Comparison of ENCODE assay signal across 16 cellular contexts in the genomic region with DNA sequence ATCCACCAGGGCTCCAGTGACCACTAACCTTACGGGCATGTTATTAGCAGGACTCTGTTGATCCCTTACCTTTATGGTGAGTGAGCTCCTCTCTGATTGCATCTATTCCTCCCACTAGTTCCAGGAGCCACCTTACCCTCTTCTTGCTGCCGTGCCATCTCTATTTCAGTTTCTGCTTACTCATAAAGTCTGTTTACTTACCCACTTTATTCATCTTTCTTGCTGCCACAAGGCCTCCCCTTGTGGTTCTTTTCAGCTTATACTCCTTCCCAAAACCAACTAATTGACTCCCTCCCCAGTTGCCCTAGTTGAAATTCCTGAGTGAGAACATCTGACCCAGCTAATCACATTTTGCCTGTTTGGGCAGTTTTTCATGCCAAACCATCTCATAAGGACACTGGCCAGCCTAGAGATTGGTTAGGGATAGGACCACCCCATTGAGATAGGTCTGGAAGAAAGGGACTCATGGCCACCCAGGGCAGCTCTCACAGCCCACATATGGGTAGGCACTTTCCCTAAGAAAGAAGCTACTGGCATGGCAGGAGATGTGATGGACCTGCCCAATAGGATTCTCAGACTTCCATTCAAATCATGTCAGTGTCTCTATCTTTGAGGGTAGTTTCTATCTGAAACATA.
A peak's percentile ranks its signal among the peaks of the same experiment; 100 is the strongest.
DNase-seq lines count a peak whose midpoint lies in the region; ATAC-seq and TF ChIP-seq lines count a peak whose summit lies in the region.
"Had no signal": no experiment of that assay in that cellular context is flagged by ENCODE, and none has a peak within 500 bp of the region (broad histone marks: within the 10 kb centered on the region; RNA-seq: fewer than 3 reads in every experiment).

No MANE protein-coding gene starts in this region.

- no peaks in the 10 kb centered on the region for H3K27me3 Mint-ChIP-seq in chondrocyte (ENCODE audit: low read depth)
- H3K27me3 Mint-ChIP-seq: activated CD4-positive, alpha-beta T cell treated with anti-CD3 and anti-CD28 coated beads, Interleukin-2, amount 10 ng/mL, durations not matched to agents 24 days and 14 days; stimulated activated memory B cell treated with anti-CD40 and anti-IgM and Interleukin-4, amounts not matched to agents 10 μg/mL and 1 μg/mL and 100 μg/mL, for 72 hours had no signal

- no peaks in the 10 kb centered on the region for H3K36me3 Mint-ChIP-seq in chondrocyte (ENCODE audit: low read depth)
- H3K36me3 Mint-ChIP-seq: stimulated activated memory B cell treated with anti-CD40 and anti-IgM and Interleukin-4, amounts not matched to agents 10 μg/mL and 1 μg/mL and 100 μg/mL, for 72 hours had no signal

- ATAC-seq in GM18520 (IDR thresholded peaks at IDR 0.05; ENCODE audit: unreplicated experiment) (peak; percentile 65), GM21447 (IDR thresholded peaks at IDR 0.05; ENCODE audit: unreplicated experiment) (peak; percentile 75), HG03442 (IDR thresholded peaks at IDR 0.05; ENCODE audit: unreplicated experiment) (peak; percentile 78), heart right ventricle (no peak), foreskin keratinocyte (no peak)
- ATAC-seq: pancreas; stimulated activated memory B cell treated with anti-CD40 and anti-IgM and Interleukin-4, amounts not matched to agents 10 μg/mL and 1 μg/mL and 100 μg/mL, for 72 hours had no signal

- WGBS in heart right ventricle, 2 donors, result 94% methylated on average over 2 of the region's 2 CpGs

- peaks cover 11% of the 10 kb centered on the region for H3K9me3 Mint-ChIP-seq in chondrocyte (ENCODE audit: low read depth)

- no peak overlapping the region for H3K4me3 ChIP-seq in heart right ventricle
- H3K4me3 ChIP-seq: BLaER1, pancreas had no signal

- no peaks in the 10 kb centered on the region for H3K36me3 ChIP-seq in heart right ventricle
- H3K36me3 ChIP-seq: BLaER1, pancreas had no signal

- DNase-seq in chondrocyte (ENCODE audit: low spot score), result no peak
- DNase-seq in heart right ventricle, result no peak
- DNase-seq in AG08395 (ENCODE audit: low spot score), result no peak
- DNase-seq in foreskin keratinocyte, result no peak
- no peak for DNase-seq in SIG-M5 (lab: John Stamatoyannopoulos, UW)
- DNase-seq: activated CD4-positive, alpha-beta T cell treated with anti-CD3 and anti-CD28 coated beads, Interleukin-2, amount 10 ng/mL, durations not matched to agents 24 days and 14 days; activated effector memory CD4-positive, alpha-beta T cell treated with Interleukin-2 at 50 U/mL for 16 hours; caudate nucleus; NCI-H2029 treated with DMSO at 0.1 percent for 48 hours; pancreas; stimulated activated CD4-positive, alpha-beta T cell treated with anti-CD3 and anti-CD28 coated beads, Interleukin-2, amount 100 ng/mL, for 24 hours had no signal

- H3K27me3 ChIP-seq in heart right ventricle (no peaks in the 10 kb centered on the region), foreskin keratinocyte (peaks cover 2% of the 10 kb centered on the region)
- H3K27me3 ChIP-seq: BLaER1, pancreas had no signal

- intact Hi-C loops in heart right ventricle (cut with DNase I), result no loop called here

- H3K4me1 Mint-ChIP-seq in chondrocyte (ENCODE audit: low read depth), result peaks cover 19% of the 10 kb centered on the region
- H3K4me1 Mint-ChIP-seq: stimulated activated memory B cell treated with anti-CD40 and anti-IgM and Interleukin-4, amounts not matched to agents 10 μg/mL and 1 μg/mL and 100 μg/mL, for 72 hours had no signal

- H3K4me1 ChIP-seq in heart right ventricle (no peaks in the 10 kb centered on the region), foreskin keratinocyte (no peaks in the 10 kb centered on the region)
- H3K4me1 ChIP-seq: BLaER1, pancreas had no signal

- peaks cover 0 to 8% (median 0%) of the 10 kb centered on the region in 11 donors for H3K9me3 ChIP-seq in heart right ventricle
- H3K9me3 ChIP-seq: pancreas had no signal

- TF ChIP-seq CTCF in chondrocyte (IDR thresholded peaks at IDR 0.05) (peak; percentile 7), heart right ventricle (IDR thresholded peaks at IDR 0.05) (no peak), foreskin keratinocyte (conservative IDR thresholded peaks at IDR 0.05) (no peak)

- no peak overlapping the region for H3K27ac Mint-ChIP-seq in chondrocyte (ENCODE audit: unreplicated experiment)
- H3K27ac Mint-ChIP-seq: activated CD4-positive, alpha-beta T cell treated with anti-CD3 and anti-CD28 coated beads, Interleukin-2, amount 10 ng/mL, durations not matched to agents 24 days and 14 days; stimulated activated memory B cell treated with anti-CD40 and anti-IgM and Interleukin-4, amounts not matched to agents 10 μg/mL and 1 μg/mL and 100 μg/mL, for 72 hours had no signal

- no peak overlapping the region for H3K4me3 Mint-ChIP-seq in chondrocyte (ENCODE audit: unreplicated experiment)
- H3K4me3 Mint-ChIP-seq: activated CD4-positive, alpha-beta T cell treated with anti-CD3 and anti-CD28 coated beads, Interleukin-2, amount 10 ng/mL, durations not matched to agents 24 days and 14 days; stimulated activated memory B cell treated with anti-CD40 and anti-IgM and Interleukin-4, amounts not matched to agents 10 μg/mL and 1 μg/mL and 100 μg/mL, for 72 hours had no signal

- H3K27ac ChIP-seq in heart right ventricle (no peak overlapping the region), foreskin keratinocyte (no peak overlapping the region)
- H3K27ac ChIP-seq: BLaER1, pancreas had no signal

Comparison
In these comparisons a context has a peak if more than half of its experiments do, and no peak if none do; other contexts are left out.
1. ATAC-seq: peak in GM18520 (single experiment), GM21447 (single experiment) and HG03442 (single experiment); none in heart right ventricle (0 of 8) and foreskin keratinocyte (single experiment).